Comparison of ENCODE assay signal across 1 cellular context in the genomic region with DNA sequence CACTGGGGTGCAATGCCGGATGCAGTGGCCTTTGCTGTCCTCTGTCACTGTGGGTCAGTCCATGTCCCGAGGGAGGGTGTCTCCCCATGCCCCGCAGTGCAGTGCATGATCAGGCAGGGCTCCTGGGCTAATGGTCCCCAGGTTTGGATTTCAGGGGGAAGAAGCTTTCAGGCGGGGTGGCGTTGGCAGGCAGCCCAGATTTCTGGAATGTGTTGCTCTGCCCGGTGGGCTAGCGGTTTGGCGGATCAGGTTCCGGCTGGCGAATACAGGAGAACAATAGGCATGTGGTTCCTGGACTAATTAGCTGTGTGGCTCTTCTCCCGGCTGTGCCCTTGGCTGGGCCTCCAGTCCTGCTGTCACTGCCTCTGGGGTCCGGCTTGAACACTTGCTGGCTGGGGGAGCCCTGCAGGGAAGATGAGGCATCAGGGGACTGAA.
A peak's percentile ranks its signal among the peaks of the same experiment; 100 is the strongest.
TF ChIP-seq lines count a peak whose summit lies in the region.

No MANE protein-coding gene starts in this region.

TF ChIP-seq in HEK293, 187 proteins besides CTCF, POLR2A, EP300 and RAD21 (continues in another document):
- TF ChIP-seq, protein P1, sequence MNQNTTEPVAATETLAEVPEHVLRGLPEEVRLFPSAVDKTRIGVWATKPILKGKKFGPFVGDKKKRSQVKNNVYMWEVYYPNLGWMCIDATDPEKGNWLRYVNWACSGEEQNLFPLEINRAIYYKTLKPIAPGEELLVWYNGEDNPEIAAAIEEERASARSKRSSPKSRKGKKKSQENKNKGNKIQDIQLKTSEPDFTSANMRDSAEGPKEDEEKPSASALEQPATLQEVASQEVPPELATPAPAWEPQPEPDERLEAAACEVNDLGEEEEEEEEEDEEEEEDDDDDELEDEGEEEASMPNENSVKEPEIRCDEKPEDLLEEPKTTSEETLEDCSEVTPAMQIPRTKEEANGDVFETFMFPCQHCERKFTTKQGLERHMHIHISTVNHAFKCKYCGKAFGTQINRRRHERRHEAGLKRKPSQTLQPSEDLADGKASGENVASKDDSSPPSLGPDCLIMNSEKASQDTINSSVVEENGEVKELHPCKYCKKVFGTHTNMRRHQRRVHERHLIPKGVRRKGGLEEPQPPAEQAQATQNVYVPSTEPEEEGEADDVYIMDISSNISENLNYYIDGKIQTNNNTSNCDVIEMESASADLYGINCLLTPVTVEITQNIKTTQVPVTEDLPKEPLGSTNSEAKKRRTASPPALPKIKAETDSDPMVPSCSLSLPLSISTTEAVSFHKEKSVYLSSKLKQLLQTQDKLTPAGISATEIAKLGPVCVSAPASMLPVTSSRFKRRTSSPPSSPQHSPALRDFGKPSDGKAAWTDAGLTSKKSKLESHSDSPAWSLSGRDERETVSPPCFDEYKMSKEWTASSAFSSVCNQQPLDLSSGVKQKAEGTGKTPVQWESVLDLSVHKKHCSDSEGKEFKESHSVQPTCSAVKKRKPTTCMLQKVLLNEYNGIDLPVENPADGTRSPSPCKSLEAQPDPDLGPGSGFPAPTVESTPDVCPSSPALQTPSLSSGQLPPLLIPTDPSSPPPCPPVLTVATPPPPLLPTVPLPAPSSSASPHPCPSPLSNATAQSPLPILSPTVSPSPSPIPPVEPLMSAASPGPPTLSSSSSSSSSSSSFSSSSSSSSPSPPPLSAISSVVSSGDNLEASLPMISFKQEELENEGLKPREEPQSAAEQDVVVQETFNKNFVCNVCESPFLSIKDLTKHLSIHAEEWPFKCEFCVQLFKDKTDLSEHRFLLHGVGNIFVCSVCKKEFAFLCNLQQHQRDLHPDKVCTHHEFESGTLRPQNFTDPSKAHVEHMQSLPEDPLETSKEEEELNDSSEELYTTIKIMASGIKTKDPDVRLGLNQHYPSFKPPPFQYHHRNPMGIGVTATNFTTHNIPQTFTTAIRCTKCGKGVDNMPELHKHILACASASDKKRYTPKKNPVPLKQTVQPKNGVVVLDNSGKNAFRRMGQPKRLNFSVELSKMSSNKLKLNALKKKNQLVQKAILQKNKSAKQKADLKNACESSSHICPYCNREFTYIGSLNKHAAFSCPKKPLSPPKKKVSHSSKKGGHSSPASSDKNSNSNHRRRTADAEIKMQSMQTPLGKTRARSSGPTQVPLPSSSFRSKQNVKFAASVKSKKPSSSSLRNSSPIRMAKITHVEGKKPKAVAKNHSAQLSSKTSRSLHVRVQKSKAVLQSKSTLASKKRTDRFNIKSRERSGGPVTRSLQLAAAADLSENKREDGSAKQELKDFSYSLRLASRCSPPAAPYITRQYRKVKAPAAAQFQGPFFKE (tag by site-specific recombination; IDR thresholded peaks at IDR 0.05; ENCODE audit: borderline replicate concordance): no peak
- TF ChIP-seq ZNF623 (tag by site-specific recombination; IDR thresholded peaks at IDR 0.05): no peak
- TF ChIP-seq, protein P2, sequence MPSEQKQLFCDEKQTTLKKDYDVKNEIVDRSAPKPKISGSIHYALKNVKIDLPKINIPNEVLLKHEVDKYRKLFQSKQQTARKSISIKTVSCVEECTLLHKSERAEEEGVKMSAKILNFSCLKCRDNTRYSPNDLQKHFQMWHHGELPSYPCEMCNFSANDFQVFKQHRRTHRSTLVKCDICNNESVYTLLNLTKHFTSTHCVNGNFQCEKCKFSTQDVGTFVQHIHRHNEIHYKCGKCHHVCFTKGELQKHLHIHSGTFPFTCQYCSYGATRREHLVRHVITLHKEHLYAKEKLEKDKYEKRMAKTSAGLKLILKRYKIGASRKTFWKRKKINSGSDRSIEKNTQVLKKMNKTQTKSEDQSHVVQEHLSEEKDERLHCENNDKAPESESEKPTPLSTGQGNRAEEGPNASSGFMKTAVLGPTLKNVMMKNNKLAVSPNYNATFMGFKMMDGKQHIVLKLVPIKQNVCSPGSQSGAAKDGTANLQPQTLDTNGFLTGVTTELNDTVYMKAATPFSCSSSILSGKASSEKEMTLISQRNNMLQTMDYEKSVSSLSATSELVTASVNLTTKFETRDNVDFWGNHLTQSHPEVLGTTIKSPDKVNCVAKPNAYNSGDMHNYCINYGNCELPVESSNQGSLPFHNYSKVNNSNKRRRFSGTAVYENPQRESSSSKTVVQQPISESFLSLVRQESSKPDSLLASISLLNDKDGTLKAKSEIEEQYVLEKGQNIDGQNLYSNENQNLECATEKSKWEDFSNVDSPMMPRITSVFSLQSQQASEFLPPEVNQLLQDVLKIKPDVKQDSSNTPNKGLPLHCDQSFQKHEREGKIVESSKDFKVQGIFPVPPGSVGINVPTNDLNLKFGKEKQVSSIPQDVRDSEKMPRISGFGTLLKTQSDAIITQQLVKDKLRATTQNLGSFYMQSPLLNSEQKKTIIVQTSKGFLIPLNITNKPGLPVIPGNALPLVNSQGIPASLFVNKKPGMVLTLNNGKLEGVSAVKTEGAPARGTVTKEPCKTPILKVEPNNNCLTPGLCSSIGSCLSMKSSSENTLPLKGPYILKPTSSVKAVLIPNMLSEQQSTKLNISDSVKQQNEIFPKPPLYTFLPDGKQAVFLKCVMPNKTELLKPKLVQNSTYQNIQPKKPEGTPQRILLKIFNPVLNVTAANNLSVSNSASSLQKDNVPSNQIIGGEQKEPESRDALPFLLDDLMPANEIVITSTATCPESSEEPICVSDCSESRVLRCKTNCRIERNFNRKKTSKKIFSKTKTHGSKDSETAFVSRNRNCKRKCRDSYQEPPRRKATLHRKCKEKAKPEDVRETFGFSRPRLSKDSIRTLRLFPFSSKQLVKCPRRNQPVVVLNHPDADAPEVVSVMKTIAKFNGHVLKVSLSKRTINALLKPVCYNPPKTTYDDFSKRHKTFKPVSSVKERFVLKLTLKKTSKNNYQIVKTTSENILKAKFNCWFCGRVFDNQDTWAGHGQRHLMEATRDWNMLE (tag by site-specific recombination; conservative IDR thresholded peaks at IDR 0.05; ENCODE audit: low read depth): no peak
- TF ChIP-seq ZFP37 (tag by site-specific recombination; IDR thresholded peaks at IDR 0.05): no peak
- TF ChIP-seq ZNF529 (tag by site-specific recombination; IDR thresholded peaks at IDR 0.05; ENCODE audit: insufficient replicate concordance): no peak
- no peak for TF ChIP-seq ZNF501 (tag by site-specific recombination; IDR thresholded peaks at IDR 0.05)
- no peak for TF ChIP-seq ZNF549 (tag by site-specific recombination; IDR thresholded peaks at IDR 0.05)
- TF ChIP-seq ZFP69B (tag by site-specific recombination; IDR thresholded peaks at IDR 0.05): peak; percentile 35; the same call in 1 of the 2 replicates
- TF ChIP-seq ZBTB8A (tag by site-specific recombination; IDR thresholded peaks at IDR 0.05): peak; percentile 60
- TF ChIP-seq ZNF391 (tag by site-specific recombination; IDR thresholded peaks at IDR 0.05; ENCODE audit: borderline replicate concordance, low read depth): no peak
- TF ChIP-seq ZNF157 (tag by site-specific recombination; IDR thresholded peaks at IDR 0.05): no peak
- TF ChIP-seq ZNF416 (tag by site-specific recombination; IDR thresholded peaks at IDR 0.05): no peak
- TF ChIP-seq ZNF660 (tag by site-specific recombination; IDR thresholded peaks at IDR 0.05): peak; percentile 50; the same call in 1 of the 2 replicates
- TF ChIP-seq ZNF677 (tag by site-specific recombination; IDR thresholded peaks at IDR 0.05): no peak
- TF ChIP-seq, protein P3, sequence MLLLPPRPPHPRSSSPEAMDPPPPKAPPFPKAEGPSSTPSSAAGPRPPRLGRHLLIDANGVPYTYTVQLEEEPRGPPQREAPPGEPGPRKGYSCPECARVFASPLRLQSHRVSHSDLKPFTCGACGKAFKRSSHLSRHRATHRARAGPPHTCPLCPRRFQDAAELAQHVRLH (tag by site-specific recombination; IDR thresholded peaks at IDR 0.05): no peak
- TF ChIP-seq, protein P4, sequence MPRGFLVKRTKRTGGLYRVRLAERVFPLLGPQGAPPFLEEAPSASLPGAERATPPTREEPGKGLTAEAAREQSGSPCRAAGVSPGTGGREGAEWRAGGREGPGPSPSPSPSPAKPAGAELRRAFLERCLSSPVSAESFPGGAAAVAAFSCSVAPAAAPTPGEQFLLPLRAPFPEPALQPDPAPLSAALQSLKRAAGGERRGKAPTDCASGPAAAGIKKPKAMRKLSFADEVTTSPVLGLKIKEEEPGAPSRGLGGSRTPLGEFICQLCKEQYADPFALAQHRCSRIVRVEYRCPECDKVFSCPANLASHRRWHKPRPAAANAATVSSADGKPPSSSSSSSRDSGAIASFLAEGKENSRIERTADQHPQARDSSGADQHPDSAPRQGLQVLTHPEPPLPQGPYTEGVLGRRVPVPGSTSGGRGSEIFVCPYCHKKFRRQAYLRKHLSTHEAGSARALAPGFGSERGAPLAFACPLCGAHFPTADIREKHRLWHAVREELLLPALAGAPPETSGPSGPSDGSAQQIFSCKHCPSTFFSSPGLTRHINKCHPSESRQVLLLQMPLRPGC (tag by site-specific recombination; IDR thresholded peaks at IDR 0.05): no peak
- TF ChIP-seq WT1 (tag by site-specific recombination; IDR thresholded peaks at IDR 0.05): 0 out of 2 replicates have a peak, but pooled peaks have one; percentile 35
- peak; percentile 33; the same call in 1 of the 2 replicates for TF ChIP-seq KLF8 (tag by site-specific recombination; IDR thresholded peaks at IDR 0.05)
- TF ChIP-seq, protein P5, sequence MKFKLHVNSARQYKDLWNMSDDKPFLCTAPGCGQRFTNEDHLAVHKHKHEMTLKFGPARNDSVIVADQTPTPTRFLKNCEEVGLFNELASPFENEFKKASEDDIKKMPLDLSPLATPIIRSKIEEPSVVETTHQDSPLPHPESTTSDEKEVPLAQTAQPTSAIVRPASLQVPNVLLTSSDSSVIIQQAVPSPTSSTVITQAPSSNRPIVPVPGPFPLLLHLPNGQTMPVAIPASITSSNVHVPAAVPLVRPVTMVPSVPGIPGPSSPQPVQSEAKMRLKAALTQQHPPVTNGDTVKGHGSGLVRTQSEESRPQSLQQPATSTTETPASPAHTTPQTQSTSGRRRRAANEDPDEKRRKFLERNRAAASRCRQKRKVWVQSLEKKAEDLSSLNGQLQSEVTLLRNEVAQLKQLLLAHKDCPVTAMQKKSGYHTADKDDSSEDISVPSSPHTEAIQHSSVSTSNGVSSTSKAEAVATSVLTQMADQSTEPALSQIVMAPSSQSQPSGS (tag by site-specific recombination; IDR thresholded peaks at IDR 0.05; ENCODE audit: low read depth): no peak
- TF ChIP-seq ZNF626 (tag by site-specific recombination; IDR thresholded peaks at IDR 0.05): no peak
- TF ChIP-seq IKZF3 (tag by site-specific recombination; IDR thresholded peaks at IDR 0.05): peak; percentile 84
- TF ChIP-seq, protein P6, sequence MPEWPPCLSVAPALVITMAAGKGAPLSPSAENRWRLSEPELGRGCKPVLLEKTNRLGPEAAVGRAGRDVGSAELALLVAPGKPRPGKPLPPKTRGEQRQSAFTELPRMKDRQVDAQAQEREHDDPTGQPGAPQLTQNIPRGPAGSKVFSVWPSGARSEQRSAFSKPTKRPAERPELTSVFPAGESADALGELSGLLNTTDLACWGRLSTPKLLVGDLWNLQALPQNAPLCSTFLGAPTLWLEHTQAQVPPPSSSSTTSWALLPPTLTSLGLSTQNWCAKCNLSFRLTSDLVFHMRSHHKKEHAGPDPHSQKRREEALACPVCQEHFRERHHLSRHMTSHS (tag by site-specific recombination; IDR thresholded peaks at IDR 0.05): no peak
- no peak for TF ChIP-seq ZNF10 (tag by site-specific recombination; IDR thresholded peaks at IDR 0.05)
- no peak for TF ChIP-seq KLF9 (tag by site-specific recombination; IDR thresholded peaks at IDR 0.05; ENCODE audit: low read depth)
- TF ChIP-seq ZBTB20 (tag by site-specific recombination; IDR thresholded peaks at IDR 0.05): peak; percentile 47; the same call in 1 of the 2 replicates
- TF ChIP-seq, protein P7, sequence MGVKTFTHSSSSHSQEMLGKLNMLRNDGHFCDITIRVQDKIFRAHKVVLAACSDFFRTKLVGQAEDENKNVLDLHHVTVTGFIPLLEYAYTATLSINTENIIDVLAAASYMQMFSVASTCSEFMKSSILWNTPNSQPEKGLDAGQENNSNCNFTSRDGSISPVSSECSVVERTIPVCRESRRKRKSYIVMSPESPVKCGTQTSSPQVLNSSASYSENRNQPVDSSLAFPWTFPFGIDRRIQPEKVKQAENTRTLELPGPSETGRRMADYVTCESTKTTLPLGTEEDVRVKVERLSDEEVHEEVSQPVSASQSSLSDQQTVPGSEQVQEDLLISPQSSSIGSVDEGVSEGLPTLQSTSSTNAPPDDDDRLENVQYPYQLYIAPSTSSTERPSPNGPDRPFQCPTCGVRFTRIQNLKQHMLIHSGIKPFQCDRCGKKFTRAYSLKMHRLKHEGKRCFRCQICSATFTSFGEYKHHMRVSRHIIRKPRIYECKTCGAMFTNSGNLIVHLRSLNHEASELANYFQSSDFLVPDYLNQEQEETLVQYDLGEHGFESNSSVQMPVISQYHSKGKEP (tag by site-specific recombination; IDR thresholded peaks at IDR 0.05): no peak
- no peak for TF ChIP-seq ZSCAN16 (tag by site-specific recombination; IDR thresholded peaks at IDR 0.05)
- TF ChIP-seq, protein P8, sequence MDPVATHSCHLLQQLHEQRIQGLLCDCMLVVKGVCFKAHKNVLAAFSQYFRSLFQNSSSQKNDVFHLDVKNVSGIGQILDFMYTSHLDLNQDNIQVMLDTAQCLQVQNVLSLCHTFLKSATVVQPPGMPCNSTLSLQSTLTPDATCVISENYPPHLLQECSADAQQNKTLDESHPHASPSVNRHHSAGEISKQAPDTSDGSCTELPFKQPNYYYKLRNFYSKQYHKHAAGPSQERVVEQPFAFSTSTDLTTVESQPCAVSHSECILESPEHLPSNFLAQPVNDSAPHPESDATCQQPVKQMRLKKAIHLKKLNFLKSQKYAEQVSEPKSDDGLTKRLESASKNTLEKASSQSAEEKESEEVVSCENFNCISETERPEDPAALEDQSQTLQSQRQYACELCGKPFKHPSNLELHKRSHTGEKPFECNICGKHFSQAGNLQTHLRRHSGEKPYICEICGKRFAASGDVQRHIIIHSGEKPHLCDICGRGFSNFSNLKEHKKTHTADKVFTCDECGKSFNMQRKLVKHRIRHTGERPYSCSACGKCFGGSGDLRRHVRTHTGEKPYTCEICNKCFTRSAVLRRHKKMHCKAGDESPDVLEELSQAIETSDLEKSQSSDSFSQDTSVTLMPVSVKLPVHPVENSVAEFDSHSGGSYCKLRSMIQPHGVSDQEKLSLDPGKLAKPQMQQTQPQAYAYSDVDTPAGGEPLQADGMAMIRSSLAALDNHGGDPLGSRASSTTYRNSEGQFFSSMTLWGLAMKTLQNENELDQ (tag by site-specific recombination; IDR thresholded peaks at IDR 0.05; ENCODE audit: low read depth): no peak
- TF ChIP-seq, protein P9, sequence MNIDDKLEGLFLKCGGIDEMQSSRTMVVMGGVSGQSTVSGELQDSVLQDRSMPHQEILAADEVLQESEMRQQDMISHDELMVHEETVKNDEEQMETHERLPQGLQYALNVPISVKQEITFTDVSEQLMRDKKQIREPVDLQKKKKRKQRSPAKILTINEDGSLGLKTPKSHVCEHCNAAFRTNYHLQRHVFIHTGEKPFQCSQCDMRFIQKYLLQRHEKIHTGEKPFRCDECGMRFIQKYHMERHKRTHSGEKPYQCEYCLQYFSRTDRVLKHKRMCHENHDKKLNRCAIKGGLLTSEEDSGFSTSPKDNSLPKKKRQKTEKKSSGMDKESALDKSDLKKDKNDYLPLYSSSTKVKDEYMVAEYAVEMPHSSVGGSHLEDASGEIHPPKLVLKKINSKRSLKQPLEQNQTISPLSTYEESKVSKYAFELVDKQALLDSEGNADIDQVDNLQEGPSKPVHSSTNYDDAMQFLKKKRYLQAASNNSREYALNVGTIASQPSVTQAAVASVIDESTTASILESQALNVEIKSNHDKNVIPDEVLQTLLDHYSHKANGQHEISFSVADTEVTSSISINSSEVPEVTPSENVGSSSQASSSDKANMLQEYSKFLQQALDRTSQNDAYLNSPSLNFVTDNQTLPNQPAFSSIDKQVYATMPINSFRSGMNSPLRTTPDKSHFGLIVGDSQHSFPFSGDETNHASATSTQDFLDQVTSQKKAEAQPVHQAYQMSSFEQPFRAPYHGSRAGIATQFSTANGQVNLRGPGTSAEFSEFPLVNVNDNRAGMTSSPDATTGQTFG (tag by site-specific recombination; IDR thresholded peaks at IDR 0.05; ENCODE audit: borderline replicate concordance): no peak
- no peak for TF ChIP-seq ZNF23 (tag by site-specific recombination; IDR thresholded peaks at IDR 0.05; ENCODE audit: borderline replicate concordance)
- no peak for TF ChIP-seq ZNF146 (tag by site-specific recombination; IDR thresholded peaks at IDR 0.05)
- TF ChIP-seq ZNF664 (tag by site-specific recombination; IDR thresholded peaks at IDR 0.05): no peak
- TF ChIP-seq ZNF140 (tag by site-specific recombination; IDR thresholded peaks at IDR 0.05): no peak
